ENCODE assay signal across 9 cellular contexts in genomic region chr3:88003115-88003755, GRCh38. TPM values are rescaled to one million over a fixed set of nuclear protein-coding genes. Genes with fewer than 3 reads are reported as not detected.
DNase-seq lines count a peak whose midpoint lies in the region; ATAC-seq and TF ChIP-seq lines count a peak whose summit lies in the region.
"Had no signal": no experiment of that assay in that cellular context is flagged by ENCODE, and none has a peak within 500 bp of the region (broad histone marks: within the 10 kb centered on the region; RNA-seq: fewer than 3 reads in every experiment).

No MANE protein-coding gene starts in this region.

- H3K4me3 ChIP-seq in RWPE2 (ENCODE audit: severe bottlenecking) = no peak overlapping the region
- no peak overlapping the region for H3K4me3 ChIP-seq in fibroblast of mammary gland (ENCODE audit: control insufficient read depth, low read depth, low read length)
- H3K4me3 ChIP-seq in prostate gland = no peak overlapping the region

- H3K4me1 ChIP-seq in RWPE2 (ENCODE audit: insufficient read depth, poor library complexity, severe bottlenecking) = no peaks in the 10 kb centered on the region
- no peaks in the 10 kb centered on the region for H3K4me1 ChIP-seq in prostate gland (replicated peaks)

- H3K36me3 ChIP-seq in RWPE2 (ENCODE audit: low read depth) = no peaks in the 10 kb centered on the region
- no peaks in the 10 kb centered on the region for H3K36me3 ChIP-seq in prostate gland

- no peak for TF ChIP-seq POLR2A in prostate gland (IDR thresholded peaks at IDR 0.05)

- H3K9me3 Mint-ChIP-seq in activated CD8-positive, alpha-beta T cell treated with anti-CD3 and anti-CD28 coated beads for 36 hours = no peaks in the 10 kb centered on the region
- no peaks in the 10 kb centered on the region for H3K9me3 Mint-ChIP-seq in activated CD8-positive, alpha-beta T cell treated with anti-CD3 and anti-CD28 coated beads, Interleukin-2, amount 10 ng/mL, durations not matched to agents 7 days and 5 days (ENCODE audit: insufficient read depth)
- no peaks in the 10 kb centered on the region for H3K9me3 Mint-ChIP-seq in activated T-helper 2 cell treated with anti-CD3 and anti-CD28 coated beads, Interferon-gamma antibody, Interleukin-2, Interleukin-4, amounts not matched to agents 10 μg/mL and 5 μg/mL and 100 μg/mL, durations not matched to agents 14 hours and 24 hours and 36 hours
- H3K9me3 Mint-ChIP-seq: dendritic cell treated with granulocyte-macrophage colony-stimulating factor and Interleukin-4, amounts not matched to agents 40 ng/mL and 50 ng/mL, for 4 days had no signal

- H3K27me3 ChIP-seq in RWPE2 (ENCODE audit: insufficient read depth, poor library complexity, severe bottlenecking) (peaks cover 4% of the 10 kb centered on the region), prostate gland (replicated peaks; ENCODE audit: insufficient read depth) (no peaks in the 10 kb centered on the region)

- H3K4me1 Mint-ChIP-seq in activated CD8-positive, alpha-beta T cell treated with anti-CD3 and anti-CD28 coated beads for 36 hours (ENCODE audit: low read depth) = peaks cover 3% of the 10 kb centered on the region
- peaks cover 15% of the 10 kb centered on the region for H3K4me1 Mint-ChIP-seq in activated CD8-positive, alpha-beta T cell treated with anti-CD3 and anti-CD28 coated beads, Interleukin-2, amount 10 ng/mL, durations not matched to agents 7 days and 5 days (ENCODE audit: low read depth)
- peaks cover 28% of the 10 kb centered on the region for H3K4me1 Mint-ChIP-seq in activated T-helper 2 cell treated with anti-CD3 and anti-CD28 coated beads, Interferon-gamma antibody, Interleukin-2, Interleukin-4, amounts not matched to agents 10 μg/mL and 5 μg/mL and 100 μg/mL, durations not matched to agents 14 hours and 24 hours and 36 hours (ENCODE audit: low read depth)

- DNase-seq in activated CD8-positive, alpha-beta T cell treated with anti-CD3 and anti-CD28 coated beads for 36 hours = no peak
- no peak for DNase-seq in activated CD8-positive, alpha-beta T cell treated with anti-CD3 and anti-CD28 coated beads, Interleukin-2, amount 10 ng/mL, durations not matched to agents 7 days and 5 days
- DNase-seq in RWPE2 (ENCODE audit: low spot score) (no peak), fibroblast of mammary gland (ENCODE audit: low read depth) (peak; percentile 68), prostate gland (ENCODE audit: low spot score) (no peak)
- no peak for DNase-seq in activated T-helper 2 cell treated with anti-CD3 and anti-CD28 coated beads, Interferon-gamma antibody, Interleukin-2, Interleukin-4, amounts not matched to agents 10 μg/mL and 5 μg/mL and 100 μg/mL, durations not matched to agents 14 hours and 24 hours and 36 hours (ENCODE audit: low spot score)

- 68% methylated on average over 6 of the region's 6 CpGs for WGBS in prostate gland

- CTCF ChIA-PET in activated CD8-positive, alpha-beta T cell treated with anti-CD3 and anti-CD28 coated beads for 36 hours (lab: Charles Lee) = interaction anchor here (0.6 to 1.0 kb wide), 10 partner anchors 10 to 652 kb away, joined by 3 to 10 read pairs (median 4); no protein-coding TSS in a partner anchor
- CTCF ChIA-PET in activated CD8-positive, alpha-beta T cell treated with anti-CD3 and anti-CD28 coated beads, Interleukin-2, amount 10 ng/mL, durations not matched to agents 7 days and 5 days (lab: Charles Lee) = interaction anchor here (0.7 to 2.3 kb wide), 14 partner anchors 11 to 770 kb away, joined by 3 to 17 read pairs (median 4); no protein-coding TSS in a partner anchor

- no peaks in the 10 kb centered on the region for H3K36me3 Mint-ChIP-seq in activated CD8-positive, alpha-beta T cell treated with anti-CD3 and anti-CD28 coated beads for 36 hours (ENCODE audit: low read depth)
- H3K36me3 Mint-ChIP-seq in activated CD8-positive, alpha-beta T cell treated with anti-CD3 and anti-CD28 coated beads, Interleukin-2, amount 10 ng/mL, durations not matched to agents 7 days and 5 days (ENCODE audit: low read depth) = no peaks in the 10 kb centered on the region
- H3K36me3 Mint-ChIP-seq in activated T-helper 2 cell treated with anti-CD3 and anti-CD28 coated beads, Interferon-gamma antibody, Interleukin-2, Interleukin-4, amounts not matched to agents 10 μg/mL and 5 μg/mL and 100 μg/mL, durations not matched to agents 14 hours and 24 hours and 36 hours (ENCODE audit: low read depth) = no peaks in the 10 kb centered on the region

- POLR2A ChIA-PET in activated CD8-positive, alpha-beta T cell treated with anti-CD3 and anti-CD28 coated beads for 36 hours (lab: Charles Lee) = no interaction called here
- POLR2A ChIA-PET in activated CD8-positive, alpha-beta T cell treated with anti-CD3 and anti-CD28 coated beads, Interleukin-2, amount 10 ng/mL, durations not matched to agents 7 days and 5 days (lab: Charles Lee) = no interaction called here

- peaks cover 3% of the 10 kb centered on the region for H3K27me3 Mint-ChIP-seq in activated CD8-positive, alpha-beta T cell treated with anti-CD3 and anti-CD28 coated beads for 36 hours
- peaks cover 10% of the 10 kb centered on the region for H3K27me3 Mint-ChIP-seq in activated CD8-positive, alpha-beta T cell treated with anti-CD3 and anti-CD28 coated beads, Interleukin-2, amount 10 ng/mL, durations not matched to agents 7 days and 5 days (ENCODE audit: low read depth)
- peaks cover 4% of the 10 kb centered on the region for H3K27me3 Mint-ChIP-seq in activated T-helper 2 cell treated with anti-CD3 and anti-CD28 coated beads, Interferon-gamma antibody, Interleukin-2, Interleukin-4, amounts not matched to agents 10 μg/mL and 5 μg/mL and 100 μg/mL, durations not matched to agents 14 hours and 24 hours and 36 hours (ENCODE audit: low read depth)
- H3K27me3 Mint-ChIP-seq: dendritic cell treated with granulocyte-macrophage colony-stimulating factor and Interleukin-4, amounts not matched to agents 40 ng/mL and 50 ng/mL, for 4 days had no signal

- peak; percentile 85 for TF ChIP-seq CTCF in activated CD8-positive, alpha-beta T cell treated with anti-CD3 and anti-CD28 coated beads for 36 hours (IDR thresholded peaks at IDR 0.05)
- TF ChIP-seq CTCF in RWPE2 (IDR thresholded peaks at IDR 0.05; ENCODE audit: poor library complexity, severe bottlenecking) (peak; percentile 86), fibroblast of mammary gland (conservative IDR thresholded peaks at IDR 0.05; ENCODE audit: control insufficient read depth, insufficient read depth, low read depth, low read length) (peak; percentile 81), prostate gland (IDR thresholded peaks at IDR 0.05) (peak; percentile 39 to 85 (median 67))

- H3K4me3 Mint-ChIP-seq in activated CD8-positive, alpha-beta T cell treated with anti-CD3 and anti-CD28 coated beads for 36 hours = no peak overlapping the region
- H3K4me3 Mint-ChIP-seq in activated CD8-positive, alpha-beta T cell treated with anti-CD3 and anti-CD28 coated beads, Interleukin-2, amount 10 ng/mL, durations not matched to agents 7 days and 5 days = no peak overlapping the region
- no peak overlapping the region for H3K4me3 Mint-ChIP-seq in activated T-helper 2 cell treated with anti-CD3 and anti-CD28 coated beads, Interferon-gamma antibody, Interleukin-2, Interleukin-4, amounts not matched to agents 10 μg/mL and 5 μg/mL and 100 μg/mL, durations not matched to agents 14 hours and 24 hours and 36 hours (ENCODE audit: low read depth)
- H3K4me3 Mint-ChIP-seq: dendritic cell treated with granulocyte-macrophage colony-stimulating factor and Interleukin-4, amounts not matched to agents 40 ng/mL and 50 ng/mL, for 4 days had no signal

- intact Hi-C loops in activated CD8-positive, alpha-beta T cell treated with anti-CD3 and anti-CD28 coated beads for 36 hours (cut with micrococcal nuclease) = loop anchor here (5.0 to 10.0 kb wide), 3 partner anchors 112 to 706 kb away; no protein-coding TSS in a partner anchor
- intact Hi-C loops in prostate gland (cut with DNase I) = loop anchor here (5.0 kb wide), 2 partner anchors 109 to 651 kb away; no protein-coding TSS in a partner anchor
- intact Hi-C loops in activated T-helper 2 cell treated with anti-CD3 and anti-CD28 coated beads, Interferon-gamma antibody, Interleukin-2, Interleukin-4, amounts not matched to agents 10 μg/mL and 5 μg/mL and 100 μg/mL, durations not matched to agents 14 hours and 24 hours and 36 hours (cut with micrococcal nuclease) = loop anchor here (1.0 to 10.0 kb wide), 3 partner anchors 106 to 708 kb away; no protein-coding TSS in a partner anchor

- H3K9me3 ChIP-seq in RWPE2 (ENCODE audit: severe bottlenecking) (no peaks in the 10 kb centered on the region), prostate gland (no peaks in the 10 kb centered on the region)

- ATAC-seq in activated CD8-positive, alpha-beta T cell treated with anti-CD3 and anti-CD28 coated beads for 36 hours = no peak
- ATAC-seq in activated CD8-positive, alpha-beta T cell treated with anti-CD3 and anti-CD28 coated beads, Interleukin-2, amount 10 ng/mL, durations not matched to agents 7 days and 5 days = no peak
- ATAC-seq in HG03095 (IDR thresholded peaks at IDR 0.05; ENCODE audit: unreplicated experiment) (peak; percentile 43), RWPE2 (ENCODE audit: low read depth) (no peak), HG03521 (IDR thresholded peaks at IDR 0.05; ENCODE audit: unreplicated experiment) (no peak)

- no peak overlapping the region for H3K27ac ChIP-seq in RWPE2 (ENCODE audit: poor library complexity, severe bottlenecking)
- no peak overlapping the region for H3K27ac ChIP-seq in prostate gland

- H3K27ac Mint-ChIP-seq in activated CD8-positive, alpha-beta T cell treated with anti-CD3 and anti-CD28 coated beads for 36 hours = no peak overlapping the region
- no peak overlapping the region for H3K27ac Mint-ChIP-seq in activated CD8-positive, alpha-beta T cell treated with anti-CD3 and anti-CD28 coated beads, Interleukin-2, amount 10 ng/mL, durations not matched to agents 7 days and 5 days
- H3K27ac Mint-ChIP-seq in activated T-helper 2 cell treated with anti-CD3 and anti-CD28 coated beads, Interferon-gamma antibody, Interleukin-2, Interleukin-4, amounts not matched to agents 10 μg/mL and 5 μg/mL and 100 μg/mL, durations not matched to agents 14 hours and 24 hours and 36 hours = no peak overlapping the region
- H3K27ac Mint-ChIP-seq: dendritic cell treated with granulocyte-macrophage colony-stimulating factor and Interleukin-4, amounts not matched to agents 40 ng/mL and 50 ng/mL, for 4 days had no signal

RNA-seq across cellular contexts. Expression of gene CGGBP1, which starts 55.6 kb away (rescaled TPM):
- total RNA-seq in activated CD8-positive, alpha-beta T cell treated with anti-CD3 and anti-CD28 coated beads for 36 hours = 10 to 100 TPM; 69.2 to 74.6 TPM
- 10 to 100 TPM; 85.6 to 87.6 TPM for total RNA-seq in activated CD8-positive, alpha-beta T cell treated with anti-CD3 and anti-CD28 coated beads, Interleukin-2, amount 10 ng/mL, durations not matched to agents 7 days and 5 days
- 10 to 100 TPM; 48.9 to 57.6 TPM for total RNA-seq in prostate gland
- total RNA-seq in activated T-helper 2 cell treated with anti-CD3 and anti-CD28 coated beads, Interferon-gamma antibody, Interleukin-2, Interleukin-4, amounts not matched to agents 10 μg/mL and 5 μg/mL and 100 μg/mL, durations not matched to agents 14 hours and 24 hours and 36 hours = 94.7 and 95.1 TPM in 2 replicates

RNA-seq across cellular contexts. Expression of gene ZNF654, which starts 55.8 kb away (rescaled TPM):
- total RNA-seq in activated CD8-positive, alpha-beta T cell treated with anti-CD3 and anti-CD28 coated beads for 36 hours = 10 to 100 TPM; 20.2 to 21.0 TPM
- total RNA-seq in activated CD8-positive, alpha-beta T cell treated with anti-CD3 and anti-CD28 coated beads, Interleukin-2, amount 10 ng/mL, durations not matched to agents 7 days and 5 days = 10 to 100 TPM; 21.3 to 22.3 TPM
- total RNA-seq in prostate gland = 10 to 100 TPM; 12.5 to 18.1 TPM
- 16.7 and 20.7 TPM in 2 replicates for total RNA-seq in activated T-helper 2 cell treated with anti-CD3 and anti-CD28 coated beads, Interferon-gamma antibody, Interleukin-2, Interleukin-4, amounts not matched to agents 10 μg/mL and 5 μg/mL and 100 μg/mL, durations not matched to agents 14 hours and 24 hours and 36 hours
